ENCODE assay signal across 8 cellular contexts in the genomic region with DNA sequence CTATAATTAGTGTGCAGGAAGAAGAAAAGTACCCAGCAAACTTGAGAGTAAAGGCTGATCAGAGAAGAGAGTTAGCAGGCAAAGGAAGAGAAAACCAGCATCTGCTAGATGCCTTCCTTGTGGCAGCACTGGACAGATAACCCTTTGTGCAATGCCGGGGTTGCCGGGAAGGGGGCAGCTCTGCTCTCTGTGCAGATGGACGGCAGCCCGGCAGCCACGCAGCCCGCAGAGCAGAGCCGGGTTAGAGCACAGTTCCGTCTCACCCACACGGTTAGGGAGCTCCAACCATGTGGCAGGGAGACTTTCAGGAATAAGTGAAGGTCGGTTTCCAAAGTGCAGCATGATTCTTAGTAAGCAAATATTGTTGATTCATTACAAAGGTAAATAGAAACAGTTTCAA.
DNase-seq lines count a peak whose midpoint lies in the region; ATAC-seq and TF ChIP-seq lines count a peak whose summit lies in the region.

No MANE protein-coding gene starts in this region.

- H3K27me3 ChIP-seq in brain microvascular endothelial cell (replicated peaks) (no peaks in the 10 kb centered on the region), liver (ENCODE audit: control insufficient read depth in 4 of 4, insufficient read depth in 4 of 4, low read length in 3 of 4) (no peaks in the 10 kb centered on the region)

- no peaks in the 10 kb centered on the region for H3K9me3 ChIP-seq in liver (ENCODE audit: control insufficient read depth in 4 of 4, low read length in 3 of 4)

- H3K4me3 ChIP-seq in AG04449 (ENCODE audit: low read depth, low read length), result no peak overlapping the region
- no peak overlapping the region for H3K4me3 ChIP-seq in brain microvascular endothelial cell (ENCODE audit: low read depth, low read length)
- H3K4me3 ChIP-seq in liver (ENCODE audit: low read depth in 1 of 3, low read length in 3 of 3), result no peak overlapping the region

- peak; percentile 37 for TF ChIP-seq CTCF in AG04449 (IDR thresholded peaks at IDR 0.05; ENCODE audit: insufficient read depth, low read length, missing control alignments)
- TF ChIP-seq CTCF in GM13976 (IDR thresholded peaks at IDR 0.05; ENCODE audit: borderline replicate concordance, control extremely low read depth, extremely low read depth, insufficient read depth, missing control alignments), result peak; percentile 31
- TF ChIP-seq CTCF in brain microvascular endothelial cell (IDR thresholded peaks at IDR 0.05; ENCODE audit: low read depth, low read length, missing control alignments), result peak; percentile 81
- TF ChIP-seq CTCF in liver (IDR thresholded peaks at IDR 0.05; ENCODE audit: low read depth, low read length, missing input control), result peak; percentile 37

- no peak overlapping the region for H3K27ac ChIP-seq in brain microvascular endothelial cell
- H3K27ac ChIP-seq in liver (ENCODE audit: low read depth in 1 of 2, low read length in 2 of 2), result no peak overlapping the region

- WGBS in liver, result 11% methylated on average over 10 of the region's 10 CpGs

- H3K36me3 ChIP-seq in brain microvascular endothelial cell (replicated peaks) (no peaks in the 10 kb centered on the region), liver (ENCODE audit: control insufficient read depth in 4 of 4, insufficient read depth in 3 of 4, low read depth in 1 of 4, low read length in 3 of 4) (no peaks in the 10 kb centered on the region)

- CTCF ChIA-PET in AG04449 (lab: Yijun Ruan, JAX), result no interaction called here

- no peak for DNase-seq in AG04449 (ENCODE audit: low read depth, low spot score)
- DNase-seq in GM13976 (ENCODE audit: low spot score), result peak; percentile 56
- peak; percentile 23 for DNase-seq in NCI-H2107 (lab: John Stamatoyannopoulos, UW)
- peak; percentile 43 for DNase-seq in brain microvascular endothelial cell
- DNase-seq in A172 (ENCODE audit: low spot score), result no peak
- no peak for DNase-seq in RKO (ENCODE audit: low spot score)

- ATAC-seq in HG03565 (IDR thresholded peaks at IDR 0.05; ENCODE audit: unreplicated experiment), result no peak

- POLR2A ChIA-PET in AG04449 (lab: Yijun Ruan, JAX), result no interaction called here

- peak; percentile 55 to 69 for TF ChIP-seq RAD21 in liver (IDR thresholded peaks at IDR 0.05)

- H3K4me1 ChIP-seq in liver (ENCODE audit: control insufficient read depth in 4 of 4, insufficient read depth in 4 of 4, low read length in 3 of 4), result peaks cover 0 to 11% (median 1%) of the 10 kb centered on the region in 4 donors

- in situ Hi-C loops in GM13976 (cut with MboI; ENCODE audit: low sequenced_read_pairs, unreplicated experiment) (no loop called here), brain microvascular endothelial cell (cut with HindIII; ENCODE audit: low pct_ligation_motif_present, low sequenced_read_pairs) (no loop called here)

- no peak overlapping the region for H3K9ac ChIP-seq in liver (ENCODE audit: low read depth in 1 of 2, low read length in 2 of 2)

TF ChIP-seq in liver, 16 proteins besides CTCF, POLR2A, EP300 and RAD21:
- TF ChIP-seq GABPA (IDR thresholded peaks at IDR 0.05 in 1 of 2, conservative IDR thresholded peaks at IDR 0.05 in 1 of 2) (no peak), YY1 (IDR thresholded peaks at IDR 0.05) (peak; percentile 9)

Comparison
In these comparisons a context has a peak if more than half of its experiments do, and no peak if none do; other contexts are left out.
1. DNase-seq: peak in GM13976 (single experiment), NCI-H2107 (single experiment) and brain microvascular endothelial cell (single experiment); none in AG04449 (single experiment), A172 (single experiment) and RKO (single experiment).
2. CTCF ChIP-seq: peak in every context shown above with its lines; median percentile 81 in brain microvascular endothelial cell; 37 in AG04449; 37 in liver; 31 in GM13976.